ENCODE assay signal across 1 cellular context in genomic region chr6:114342826-114343781, GRCh38.
TF ChIP-seq lines count a peak whose summit lies in the region.

A gene with protein sequence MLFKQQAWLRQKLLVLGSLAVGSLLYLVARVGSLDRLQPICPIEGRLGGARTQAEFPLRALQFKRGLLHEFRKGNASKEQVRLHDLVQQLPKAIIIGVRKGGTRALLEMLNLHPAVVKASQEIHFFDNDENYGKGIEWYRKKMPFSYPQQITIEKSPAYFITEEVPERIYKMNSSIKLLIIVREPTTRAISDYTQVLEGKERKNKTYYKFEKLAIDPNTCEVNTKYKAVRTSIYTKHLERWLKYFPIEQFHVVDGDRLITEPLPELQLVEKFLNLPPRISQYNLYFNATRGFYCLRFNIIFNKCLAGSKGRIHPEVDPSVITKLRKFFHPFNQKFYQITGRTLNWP (minus strand): TSS chr6:114343023. CDS start chr6:114062845, 280,178 bp downstream.

TF ChIP-seq in SK-N-SH treated with all-trans-retinoic acid at 6 μM for 48 hours, 23 proteins besides CTCF, POLR2A, EP300 and RAD21 (continued from another document):
- TF ChIP-seq PATZ1 (CRISPR knock-in tag; IDR thresholded peaks at IDR 0.05; ENCODE audit: borderline replicate concordance) = no peak
- TF ChIP-seq PPARA (CRISPR knock-in tag; IDR thresholded peaks at IDR 0.05; ENCODE audit: borderline replicate concordance) = no peak
- TF ChIP-seq RARB (CRISPR knock-in tag; IDR thresholded peaks at IDR 0.05) = no peak
- no peak for TF ChIP-seq ARNTL (CRISPR knock-in tag; IDR thresholded peaks at IDR 0.05; ENCODE audit: borderline replicate concordance, low read depth)
- no peak for TF ChIP-seq ZNF8 (CRISPR knock-in tag; IDR thresholded peaks at IDR 0.05)
- no peak for TF ChIP-seq GLIS3 (CRISPR knock-in tag; IDR thresholded peaks at IDR 0.05)
- TF ChIP-seq ZNF70 (CRISPR knock-in tag; IDR thresholded peaks at IDR 0.05) = no peak
